In genomic region chr14:72966038-72966437, GRCh38 we compare ENCODE assay signal across 13 cellular contexts. TPM values are rescaled to one million over a fixed set of nuclear protein-coding genes. Genes with fewer than 3 reads are reported as not detected.
DNase-seq lines count a peak whose midpoint lies in the region; ATAC-seq and TF ChIP-seq lines count a peak whose summit lies in the region.
"Had no signal": no experiment of that assay in that cellular context is flagged by ENCODE, and none has a peak within 500 bp of the region (broad histone marks: within the 10 kb centered on the region; RNA-seq: fewer than 3 reads in every experiment).

No MANE protein-coding gene starts in this region.

- POLR2A ChIA-PET in MCF 10A (lab: Yijun Ruan, JAX), result interaction anchor here (1.2 kb wide), 1 partner anchor 13 kb away, joined by 4 read pairs; no protein-coding TSS in a partner anchor

- H3K27ac Mint-ChIP-seq in MCF 10A (ENCODE audit: low read depth, unreplicated experiment), result peak overlapping the region; percentile 2
- H3K27ac Mint-ChIP-seq in progenitor cell of endocrine pancreas, result peak overlapping the region; percentile 7
- H3K27ac Mint-ChIP-seq in activated CD8-positive, alpha-beta memory T cell treated with anti-CD3 and anti-CD28 coated beads, Interleukin-2, amount 10 ng/mL, durations not matched to agents 7 days and 5 days, result no peak overlapping the region
- H3K27ac Mint-ChIP-seq: GM23338 had no signal

- H3K9me3 ChIP-seq in breast epithelium, result no peaks in the 10 kb centered on the region
- H3K9me3 ChIP-seq in RWPE2 (ENCODE audit: severe bottlenecking), result no peaks in the 10 kb centered on the region
- H3K9me3 ChIP-seq: BLaER1 had no signal

- intact Hi-C loops in MCF 10A (cut with micrococcal nuclease), result no loop called here
- intact Hi-C loops in breast epithelium (cut with DNase I; ENCODE audit: low total_unique reads), result no loop called here

- no peak overlapping the region for H3K27ac ChIP-seq in breast epithelium
- H3K27ac ChIP-seq in RWPE2 (ENCODE audit: poor library complexity, severe bottlenecking), result peak overlapping the region; percentile 16
- H3K27ac ChIP-seq: BLaER1 had no signal

- CTCF ChIA-PET in MCF 10A (lab: Yijun Ruan, JAX), result interaction anchor here (0.5 kb wide), 1 partner anchor 32 kb away, joined by 3 read pairs; no protein-coding TSS in a partner anchor
- CTCF ChIA-PET in activated CD8-positive, alpha-beta memory T cell treated with anti-CD3 and anti-CD28 coated beads, Interleukin-2, amount 10 ng/mL, durations not matched to agents 7 days and 5 days (lab: Charles Lee), result interaction anchor here (0.6 to 1.3 kb wide), 2 partner anchors 13 to 14 kb away, joined by 3 to 4 read pairs; no protein-coding TSS in a partner anchor

- BruUV-seq in MCF 10A (replicated peaks; lab: Mats Ljungman, UMichigan), result no TSS peak

- no peak for TF ChIP-seq POLR2A in breast epithelium (IDR thresholded peaks at IDR 0.05)

- H3K27me3 Mint-ChIP-seq in MCF 10A (ENCODE audit: insufficient read depth, unreplicated experiment) (no peaks in the 10 kb centered on the region), progenitor cell of endocrine pancreas (no peaks in the 10 kb centered on the region)
- H3K27me3 Mint-ChIP-seq in activated CD8-positive, alpha-beta memory T cell treated with anti-CD3 and anti-CD28 coated beads, Interleukin-2, amount 10 ng/mL, durations not matched to agents 7 days and 5 days, result no peaks in the 10 kb centered on the region
- H3K27me3 Mint-ChIP-seq: CD4-positive, CD25-positive, alpha-beta regulatory T cell had no signal

- ATAC-seq in RWPE2 (ENCODE audit: low read depth) (no peak), HG03175 (IDR thresholded peaks at IDR 0.05; ENCODE audit: unreplicated experiment) (no peak), GM18861 (IDR thresholded peaks at IDR 0.05; ENCODE audit: unreplicated experiment) (no peak)
- no peak for ATAC-seq in activated CD8-positive, alpha-beta memory T cell treated with anti-CD3 and anti-CD28 coated beads, Interleukin-2, amount 10 ng/mL, durations not matched to agents 7 days and 5 days
- ATAC-seq: GM23338 had no signal

- no peaks in the 10 kb centered on the region for H3K9me3 Mint-ChIP-seq in MCF 10A (ENCODE audit: unreplicated experiment)
- H3K9me3 Mint-ChIP-seq in progenitor cell of endocrine pancreas (ENCODE audit: low read depth), result no peaks in the 10 kb centered on the region
- no peaks in the 10 kb centered on the region for H3K9me3 Mint-ChIP-seq in activated CD8-positive, alpha-beta memory T cell treated with anti-CD3 and anti-CD28 coated beads, Interleukin-2, amount 10 ng/mL, durations not matched to agents 7 days and 5 days (ENCODE audit: low read depth)
- H3K9me3 Mint-ChIP-seq: CD4-positive, CD25-positive, alpha-beta regulatory T cell had no signal

- H3K4me1 ChIP-seq in breast epithelium, result no peaks in the 10 kb centered on the region
- peaks cover 27% of the 10 kb centered on the region for H3K4me1 ChIP-seq in RWPE2 (ENCODE audit: insufficient read depth, poor library complexity, severe bottlenecking)
- H3K4me1 ChIP-seq: BLaER1 had no signal

- TF ChIP-seq CTCF in MCF 10A (IDR thresholded peaks at IDR 0.05; ENCODE audit: unreplicated experiment) (no peak), breast epithelium (IDR thresholded peaks at IDR 0.05) (no peak), RWPE2 (IDR thresholded peaks at IDR 0.05; ENCODE audit: poor library complexity, severe bottlenecking) (no peak), progenitor cell of endocrine pancreas (IDR thresholded peaks at IDR 0.05; ENCODE audit: unreplicated experiment) (no peak)

- H3K36me3 ChIP-seq in breast epithelium, result no peaks in the 10 kb centered on the region
- no peaks in the 10 kb centered on the region for H3K36me3 ChIP-seq in RWPE2 (ENCODE audit: low read depth)

- H3K4me1 Mint-ChIP-seq in MCF 10A (ENCODE audit: insufficient read depth, unreplicated experiment), result peaks cover 32% of the 10 kb centered on the region
- no peaks in the 10 kb centered on the region for H3K4me1 Mint-ChIP-seq in progenitor cell of endocrine pancreas (ENCODE audit: low read depth)
- H3K4me1 Mint-ChIP-seq in activated CD8-positive, alpha-beta memory T cell treated with anti-CD3 and anti-CD28 coated beads, Interleukin-2, amount 10 ng/mL, durations not matched to agents 7 days and 5 days, result peaks cover 27% of the 10 kb centered on the region
- H3K4me1 Mint-ChIP-seq: GM23338 had no signal

- H3K4me3 Mint-ChIP-seq in MCF 10A (ENCODE audit: unreplicated experiment), result no peak overlapping the region
- no peak overlapping the region for H3K4me3 Mint-ChIP-seq in progenitor cell of endocrine pancreas (ENCODE audit: low read depth)
- H3K4me3 Mint-ChIP-seq in activated CD8-positive, alpha-beta memory T cell treated with anti-CD3 and anti-CD28 coated beads, Interleukin-2, amount 10 ng/mL, durations not matched to agents 7 days and 5 days, result no peak overlapping the region
- H3K4me3 Mint-ChIP-seq: CD4-positive, CD25-positive, alpha-beta regulatory T cell; GM23338 had no signal

- DNase-seq in MCF 10A (ENCODE audit: unreplicated experiment) (no peak), breast epithelium (ENCODE audit: low spot score in 2 of 2) (no peak), RWPE2 (ENCODE audit: low spot score) (no peak), progenitor cell of endocrine pancreas (ENCODE audit: low spot score, unreplicated experiment) (no peak)
- DNase-seq in activated CD8-positive, alpha-beta memory T cell treated with anti-CD3 and anti-CD28 coated beads, Interleukin-2, amount 10 ng/mL, durations not matched to agents 7 days and 5 days, result no peak
- DNase-seq: 8988T; AML-193; CD4-positive, CD25-positive, alpha-beta regulatory T cell; H7 had no signal

- H3K27me3 ChIP-seq in breast epithelium (no peaks in the 10 kb centered on the region), RWPE2 (ENCODE audit: insufficient read depth, poor library complexity, severe bottlenecking) (no peaks in the 10 kb centered on the region)
- H3K27me3 ChIP-seq: BLaER1 had no signal

- H3K36me3 Mint-ChIP-seq in MCF 10A (ENCODE audit: insufficient read depth, unreplicated experiment), result peaks cover 74% of the 10 kb centered on the region
- H3K36me3 Mint-ChIP-seq in progenitor cell of endocrine pancreas (ENCODE audit: insufficient read depth), result peaks cover 20% of the 10 kb centered on the region
- peaks cover 17% of the 10 kb centered on the region for H3K36me3 Mint-ChIP-seq in activated CD8-positive, alpha-beta memory T cell treated with anti-CD3 and anti-CD28 coated beads, Interleukin-2, amount 10 ng/mL, durations not matched to agents 7 days and 5 days

- H3K4me3 ChIP-seq in breast epithelium (no peak overlapping the region), RWPE2 (ENCODE audit: severe bottlenecking) (no peak overlapping the region)
- H3K4me3 ChIP-seq: BLaER1, GM23338 had no signal

RNA-seq across cellular contexts. Expression of gene DCAF4, which starts 39.8 kb away (rescaled TPM):
- total RNA-seq in MCF 10A (2022) (27.9 and 39.4 TPM in 2 replicates), breast epithelium (10 to 100 TPM; 19.8 to 49.5 (median 36.1) TPM), progenitor cell of endocrine pancreas (17.8 and 18.6 TPM in 2 replicates)
- total RNA-seq in activated CD8-positive, alpha-beta memory T cell treated with anti-CD3 and anti-CD28 coated beads, Interleukin-2, amount 10 ng/mL, durations not matched to agents 7 days and 5 days, result 10 to 100 TPM; 17.3 to 23.1 TPM
